Comparison of ENCODE assay signal across 8 cellular contexts in genomic region chr2:135985018-135985825, GRCh38.
A peak's percentile ranks its signal among the peaks of the same experiment; 100 is the strongest.
DNase-seq lines count a peak whose midpoint lies in the region; ATAC-seq and TF ChIP-seq lines count a peak whose summit lies in the region.

TSS of gene DARS1 (minus strand) at chr2:135985626. CDS start at chr2:135985468, 158 bp downstream.

- peak; percentile 80 for ATAC-seq in HG02588 (IDR thresholded peaks at IDR 0.05; ENCODE audit: unreplicated experiment)
- peak; percentile 98 for ATAC-seq in SK-N-SH treated with all-trans-retinoic acid at 6 μM for 48 hours

- H3K36me3 Mint-ChIP-seq in activated naive CD4-positive, alpha-beta T cell treated with anti-CD3 and anti-CD28 coated beads, Interleukin-2, amount 50 U/mL, for 24 hours: peaks cover 17% of the 10 kb centered on the region

- H3K4me3 Mint-ChIP-seq in activated naive CD4-positive, alpha-beta T cell treated with anti-CD3 and anti-CD28 coated beads, Interleukin-2, amount 50 U/mL, for 24 hours: peak within 1 kb of the TSS; percentile 93

- no peak for TF ChIP-seq CTCF in GM10248 (IDR thresholded peaks at IDR 0.05; ENCODE audit: control extremely low read depth, extremely low read depth, low read depth, missing control alignments)

- POLR2A ChIA-PET in GM10248 (lab: Yijun Ruan, JAX): interaction anchor here (0.6 kb wide), 2 partner anchors 12 to 20 kb away, joined by 3 read pairs; no protein-coding TSS in a partner anchor

- no peaks in the 10 kb centered on the region for H3K27me3 Mint-ChIP-seq in activated naive CD4-positive, alpha-beta T cell treated with anti-CD3 and anti-CD28 coated beads, Interleukin-2, amount 50 U/mL, for 24 hours

- H3K27ac Mint-ChIP-seq in activated naive CD4-positive, alpha-beta T cell treated with anti-CD3 and anti-CD28 coated beads, Interleukin-2, amount 50 U/mL, for 24 hours: peak within 1 kb of the TSS; percentile 98

- CTCF ChIA-PET in GM10248 (lab: Yijun Ruan, JAX): interaction anchor here (1.1 to 4.3 kb wide), 3 partner anchors 13 to 21 kb away, joined by 3 to 25 read pairs (median 5); no protein-coding TSS in a partner anchor

- peaks cover 44% of the 10 kb centered on the region for H3K4me1 Mint-ChIP-seq in activated naive CD4-positive, alpha-beta T cell treated with anti-CD3 and anti-CD28 coated beads, Interleukin-2, amount 50 U/mL, for 24 hours

- DNase-seq in GM10248 (ENCODE audit: extremely low spot score) (peak; percentile 94), NCI-H1048 (lab: John Stamatoyannopoulos, UW) (peak; percentile 67), globus pallidus (ENCODE audit: low spot score) (peak; percentile 88), nucleus accumbens (lab: John Stamatoyannopoulos, UW) (peak; percentile 52 to 93 (median 82)), superior temporal gyrus (ENCODE audit: extremely low spot score) (peak; percentile 83)

- H3K9me3 Mint-ChIP-seq in activated naive CD4-positive, alpha-beta T cell treated with anti-CD3 and anti-CD28 coated beads, Interleukin-2, amount 50 U/mL, for 24 hours: no peaks in the 10 kb centered on the region

TF ChIP-seq in SK-N-SH treated with all-trans-retinoic acid at 6 μM for 48 hours, 23 proteins besides CTCF, POLR2A, EP300 and RAD21:
- TF ChIP-seq TCF4 (CRISPR knock-in tag; IDR thresholded peaks at IDR 0.05; ENCODE audit: borderline replicate concordance) (peak; percentile 13; the same call in 1 of the 2 replicates), GLIS3 (CRISPR knock-in tag; IDR thresholded peaks at IDR 0.05) (0 out of 2 replicates have a peak, but pooled peaks have one; percentile 47)
- TF ChIP-seq, protein P1, sequence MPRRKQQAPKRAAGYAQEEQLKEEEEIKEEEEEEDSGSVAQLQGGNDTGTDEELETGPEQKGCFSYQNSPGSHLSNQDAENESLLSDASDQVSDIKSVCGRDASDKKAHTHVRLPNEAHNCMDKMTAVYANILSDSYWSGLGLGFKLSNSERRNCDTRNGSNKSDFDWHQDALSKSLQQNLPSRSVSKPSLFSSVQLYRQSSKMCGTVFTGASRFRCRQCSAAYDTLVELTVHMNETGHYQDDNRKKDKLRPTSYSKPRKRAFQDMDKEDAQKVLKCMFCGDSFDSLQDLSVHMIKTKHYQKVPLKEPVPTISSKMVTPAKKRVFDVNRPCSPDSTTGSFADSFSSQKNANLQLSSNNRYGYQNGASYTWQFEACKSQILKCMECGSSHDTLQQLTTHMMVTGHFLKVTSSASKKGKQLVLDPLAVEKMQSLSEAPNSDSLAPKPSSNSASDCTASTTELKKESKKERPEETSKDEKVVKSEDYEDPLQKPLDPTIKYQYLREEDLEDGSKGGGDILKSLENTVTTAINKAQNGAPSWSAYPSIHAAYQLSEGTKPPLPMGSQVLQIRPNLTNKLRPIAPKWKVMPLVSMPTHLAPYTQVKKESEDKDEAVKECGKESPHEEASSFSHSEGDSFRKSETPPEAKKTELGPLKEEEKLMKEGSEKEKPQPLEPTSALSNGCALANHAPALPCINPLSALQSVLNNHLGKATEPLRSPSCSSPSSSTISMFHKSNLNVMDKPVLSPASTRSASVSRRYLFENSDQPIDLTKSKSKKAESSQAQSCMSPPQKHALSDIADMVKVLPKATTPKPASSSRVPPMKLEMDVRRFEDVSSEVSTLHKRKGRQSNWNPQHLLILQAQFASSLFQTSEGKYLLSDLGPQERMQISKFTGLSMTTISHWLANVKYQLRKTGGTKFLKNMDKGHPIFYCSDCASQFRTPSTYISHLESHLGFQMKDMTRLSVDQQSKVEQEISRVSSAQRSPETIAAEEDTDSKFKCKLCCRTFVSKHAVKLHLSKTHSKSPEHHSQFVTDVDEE (CRISPR knock-in tag; IDR thresholded peaks at IDR 0.05): no peak
TF ChIP-seq in SK-N-SH treated with all-trans-retinoic acid at 6 μM for 48 hours: peak in this region for 2.

Comparison
In these comparisons a context has a peak if more than half of its experiments do, and no peak if none do; other contexts are left out.
1. Peak in every context shown above with its lines: DNase-seq and ATAC-seq.